3 cellular contexts compared by ENCODE assay signal in genomic region chr4:896216-896615, GRCh38.
TF ChIP-seq lines count a peak whose summit lies in the region.

No MANE protein-coding gene starts in this region.

TF ChIP-seq in SK-N-SH, 30 proteins besides CTCF, POLR2A, EP300 and RAD21:
- TF ChIP-seq RFX5 (IDR thresholded peaks at IDR 0.05; ENCODE audit: low read length) (no peak), MXI1 (IDR thresholded peaks at IDR 0.05; ENCODE audit: low read depth, low read length) (no peak), GATA2 (CRISPR knock-in tag; IDR thresholded peaks at IDR 0.05) (no peak), USF1 (IDR thresholded peaks at IDR 0.05; ENCODE audit: borderline replicate concordance, low read depth) (no peak), EZH2phosphoT487 (IDR thresholded peaks at IDR 0.05; ENCODE audit: borderline replicate concordance, low read depth) (no peak)

TF ChIP-seq in SK-N-SH treated with all-trans-retinoic acid at 6 μM for 48 hours, 23 proteins besides CTCF, POLR2A, EP300 and RAD21:
- TF ChIP-seq BACH2 (CRISPR knock-in tag; IDR thresholded peaks at IDR 0.05; ENCODE audit: borderline replicate concordance) = no peak
- TF ChIP-seq ZNF565 (CRISPR knock-in tag; conservative IDR thresholded peaks at IDR 0.05; ENCODE audit: low read depth) = no peak
- TF ChIP-seq ARNTL (CRISPR knock-in tag; IDR thresholded peaks at IDR 0.05; ENCODE audit: borderline replicate concordance, low read depth) = no peak
- TF ChIP-seq ZNF70 (CRISPR knock-in tag; IDR thresholded peaks at IDR 0.05) = no peak
- no peak for TF ChIP-seq TCF4 (CRISPR knock-in tag; IDR thresholded peaks at IDR 0.05; ENCODE audit: borderline replicate concordance)
- no peak for TF ChIP-seq GLIS3 (CRISPR knock-in tag; IDR thresholded peaks at IDR 0.05)
- no peak for TF ChIP-seq TSHZ2 (CRISPR knock-in tag; IDR thresholded peaks at IDR 0.05)
- TF ChIP-seq PATZ1 (CRISPR knock-in tag; IDR thresholded peaks at IDR 0.05; ENCODE audit: borderline replicate concordance) = no peak
- no peak for TF ChIP-seq TOX (CRISPR knock-in tag; IDR thresholded peaks at IDR 0.05; ENCODE audit: borderline replicate concordance)
- TF ChIP-seq ZNF8 (CRISPR knock-in tag; IDR thresholded peaks at IDR 0.05) = no peak
- TF ChIP-seq ZFP3 (CRISPR knock-in tag; IDR thresholded peaks at IDR 0.05) = no peak
- TF ChIP-seq SNAI2 (CRISPR knock-in tag; IDR thresholded peaks at IDR 0.05) = no peak
- no peak for TF ChIP-seq PPARA (CRISPR knock-in tag; IDR thresholded peaks at IDR 0.05; ENCODE audit: borderline replicate concordance)

TF ChIP-seq in K562, 482 proteins besides CTCF, POLR2A, EP300 and RAD21:
- TF ChIP-seq MYNN (IDR thresholded peaks at IDR 0.05) = no peak
- TF ChIP-seq MYNN (CRISPR knock-in tag; IDR thresholded peaks at IDR 0.05) = no peak
- no peak for TF ChIP-seq DIDO1 (tag; IDR thresholded peaks at IDR 0.05; ENCODE audit: low read depth)
- no peak for TF ChIP-seq ZBTB9 (CRISPR knock-in tag; IDR thresholded peaks at IDR 0.05)
- no peak for TF ChIP-seq CXXC5 (CRISPR knock-in tag; IDR thresholded peaks at IDR 0.05)
- TF ChIP-seq GABPA (tag; conservative IDR thresholded peaks at IDR 0.05; ENCODE audit: low read depth) = no peak
- TF ChIP-seq DDX20 (tag; IDR thresholded peaks at IDR 0.05; ENCODE audit: low read depth) = no peak
- no peak for TF ChIP-seq TCFL5 (CRISPR knock-in tag; conservative IDR thresholded peaks at IDR 0.05)
- TF ChIP-seq TCF7 (IDR thresholded peaks at IDR 0.05; ENCODE audit: borderline replicate concordance) = no peak
- TF ChIP-seq WHSC1 (IDR thresholded peaks at IDR 0.05; ENCODE audit: low read length) = no peak
- no peak for TF ChIP-seq ZNF655 (CRISPR knock-in tag; IDR thresholded peaks at IDR 0.05)
- no peak for TF ChIP-seq MAX (CRISPR knock-in tag; IDR thresholded peaks at IDR 0.05)
- TF ChIP-seq NRF1 (conservative IDR thresholded peaks at IDR 0.05 in 1 of 2, IDR thresholded peaks at IDR 0.05 in 1 of 2) = no peak
- TF ChIP-seq THRAP3 (IDR thresholded peaks at IDR 0.05; ENCODE audit: borderline replicate concordance) = no peak
- no peak for TF ChIP-seq MEF2A (IDR thresholded peaks at IDR 0.05; ENCODE audit: control insufficient read depth, low read depth, low read length)
- TF ChIP-seq ZNF551 (CRISPR knock-in tag; IDR thresholded peaks at IDR 0.05) = no peak
- no peak for TF ChIP-seq NR1H2 (CRISPR knock-in tag; IDR thresholded peaks at IDR 0.05)
